Comparison of ENCODE assay signal across 20 cellular contexts in the genomic region with DNA sequence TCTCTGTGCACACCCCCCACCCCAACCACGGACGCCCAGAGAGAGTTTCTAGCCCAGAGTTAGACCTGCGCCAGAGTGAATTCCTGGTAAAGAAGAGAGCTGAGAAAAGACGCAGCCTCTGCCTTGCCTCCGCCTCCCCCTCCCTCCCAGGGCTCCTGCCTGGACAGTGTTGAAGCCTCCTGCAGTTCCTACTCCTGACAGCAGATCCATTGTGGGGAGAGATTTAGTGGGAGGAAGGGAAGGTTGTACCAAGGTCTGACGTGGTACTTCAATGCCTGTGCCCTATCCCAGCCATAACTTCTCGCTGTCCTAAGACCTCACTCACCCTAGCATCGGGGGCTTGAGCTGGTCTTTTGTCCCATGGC. TPM values are rescaled to one million over a fixed set of nuclear protein-coding genes. Genes with fewer than 3 reads are reported as not detected.
DNase-seq lines count a peak whose midpoint lies in the region; ATAC-seq lines count a peak whose summit lies in the region.
"Had no signal": no experiment of that assay in that cellular context is flagged by ENCODE, and none has a peak within 500 bp of the region (broad histone marks: within the 10 kb centered on the region; RNA-seq: fewer than 3 reads in every experiment).

No MANE protein-coding gene starts in this region.

- no peaks in the 10 kb centered on the region for H3K27me3 ChIP-seq in trophoblast cell (ENCODE audit: insufficient read depth, low read length)
- H3K27me3 ChIP-seq: ascending aorta, thyroid gland had no signal

- H2BK12ac ChIP-seq in trophoblast cell (ENCODE audit: low read length), result no peak overlapping the region

- no peak overlapping the region for H3K27ac ChIP-seq in trophoblast cell (ENCODE audit: low read depth, low read length)
- H3K27ac ChIP-seq: ascending aorta, GM23248, thyroid gland had no signal

- no peak overlapping the region for H3K4ac ChIP-seq in trophoblast cell (ENCODE audit: low read depth, low read length)

- no peak overlapping the region for H4K8ac ChIP-seq in trophoblast cell (ENCODE audit: low read depth, low read length)

- no peak overlapping the region for H2AK5ac ChIP-seq in trophoblast cell (ENCODE audit: low read length)

- H2AFZ ChIP-seq in trophoblast cell (ENCODE audit: insufficient read depth, low read length, poor library complexity), result no peak overlapping the region
- H2AFZ ChIP-seq: GM23248 had no signal

- no peak overlapping the region for H3K4me2 ChIP-seq in trophoblast cell (ENCODE audit: low read length)

- no peak overlapping the region for H3K9ac ChIP-seq in trophoblast cell (ENCODE audit: low read length)
- H3K9ac ChIP-seq: GM23248 had no signal

- peaks cover 2% of the 10 kb centered on the region for H3K9me3 ChIP-seq in trophoblast cell (ENCODE audit: insufficient read depth, low read depth, low read length)
- H3K9me3 ChIP-seq: ascending aorta, thyroid gland had no signal

- no peak overlapping the region for H3K14ac ChIP-seq in trophoblast cell (ENCODE audit: low read length)

- no CpG with 5 or more reads among the region's 8 CpGs for WGBS in trophoblast cell (ENCODE audit: extremely low coverage, insufficient coverage, insufficient read length)

- no peaks in the 10 kb centered on the region for H3K36me3 ChIP-seq in trophoblast cell (ENCODE audit: control insufficient read depth in 1 of 2, insufficient read depth in 2 of 2, low read length in 2 of 2)
- H3K36me3 ChIP-seq: ascending aorta, thyroid gland had no signal

- ATAC-seq in GM18861 (IDR thresholded peaks at IDR 0.05; ENCODE audit: unreplicated experiment) (no peak), GM21825 (IDR thresholded peaks at IDR 0.05; ENCODE audit: unreplicated experiment) (no peak)

- H3K79me1 ChIP-seq in trophoblast cell (ENCODE audit: low read length), result no peaks in the 10 kb centered on the region

- DNase-seq in NCI-H2107 treated with DMSO at 0.1 percent for 48 hours (lab: John Stamatoyannopoulos, UW; ENCODE audit: unreplicated experiment) (peak; percentile 23), NCI-H2107 (lab: John Stamatoyannopoulos, UW) (no peak), NCI-H146 treated with DMSO at 0.1 percent for 48 hours (lab: John Stamatoyannopoulos, UW; ENCODE audit: unreplicated experiment) (peak; percentile 23), cerebellar cortex (ENCODE audit: low spot score) (peak; percentile 74), trophoblast cell (no peak), NCI-H1694 (lab: John Stamatoyannopoulos, UW) (no peak)
- DNase-seq: activated CD4-positive, alpha-beta T cell treated with anti-CD3 and anti-CD28 coated beads, Interleukin-2, amount 50 U/mL, for 4 hours; activated naive CD4-positive, alpha-beta T cell treated with Interleukin-2 at 50 U/mL for 16 hours; DND-41; GM23248; kidney glomerular epithelial cell; MM.1S; NCI-H2171 treated with DMSO at 0.1 percent for 48 hours; nephron progenitor cell; T-helper 1 cell; thyroid gland had no signal

- no peak overlapping the region for H3K18ac ChIP-seq in trophoblast cell (ENCODE audit: low read length)

- H2BK120ac ChIP-seq in trophoblast cell (ENCODE audit: insufficient read depth, low read length, poor library complexity), result no peak overlapping the region

- H3K23ac ChIP-seq in trophoblast cell (ENCODE audit: low read length), result no peak overlapping the region

- peaks cover 4 to 6% of the 10 kb centered on the region in 2 experiments for H3K4me1 ChIP-seq in trophoblast cell (ENCODE audit: control insufficient read depth in 1 of 2, insufficient read depth in 2 of 2, low read length in 2 of 2)
- H3K4me1 ChIP-seq: ascending aorta had no signal

- H2BK5ac ChIP-seq in trophoblast cell (ENCODE audit: low read depth, low read length, poor library complexity), result no peak overlapping the region

- H4K91ac ChIP-seq in trophoblast cell (ENCODE audit: low read depth, low read length), result no peak overlapping the region

- no peak overlapping the region for H4K12ac ChIP-seq in trophoblast cell (ENCODE audit: low read depth, low read length)

- H3K4me3 ChIP-seq in trophoblast cell (ENCODE audit: low read depth, low read length), result peak overlapping the region; percentile 7
- H3K4me3 ChIP-seq: ascending aorta, GM23248, thyroid gland had no signal

- H3K79me2 ChIP-seq in trophoblast cell (ENCODE audit: control insufficient read depth, insufficient read depth, low read length, poor library complexity), result no peaks in the 10 kb centered on the region

RNA-seq across cellular contexts. Expression of a gene that starts 1.0 kb away (rescaled TPM):
- 2.6 and 2.8 TPM in 2 replicates for polyA plus RNA-seq in trophoblast cell (2013)
- polyA plus RNA-seq: IgD-negative memory B cell had no signal

Comparison
In these comparisons a context has a peak if more than half of its experiments do, and no peak if none do; other contexts are left out.
1. DNase-seq: peak in NCI-H2107 treated with DMSO at 0.1 percent for 48 hours (single experiment), NCI-H146 treated with DMSO at 0.1 percent for 48 hours (single experiment) and cerebellar cortex (single experiment); none in NCI-H2107 (single experiment), trophoblast cell (0 of 2) and NCI-H1694 (single experiment).